Comparison of ENCODE assay signal across 8 cellular contexts in genomic region chr3:58874248-58874741, GRCh38.
DNase-seq lines count a peak whose midpoint lies in the region; ATAC-seq, FAIRE-seq and TF ChIP-seq lines count a peak whose summit lies in the region.

No MANE protein-coding gene starts in this region.

- no peaks in the 10 kb centered on the region for H3K36me3 ChIP-seq in endothelial cell of umbilical vein (ENCODE audit: control insufficient read depth in 2 of 2, extremely low read depth in 1 of 2, insufficient read depth in 2 of 2, low read length in 2 of 2)
- no peaks in the 10 kb centered on the region for H3K36me3 ChIP-seq in neural progenitor cell
- no peaks in the 10 kb centered on the region for H3K36me3 ChIP-seq in heart right ventricle
- H3K36me3 ChIP-seq in CD4-positive, alpha-beta memory T cell (ENCODE audit: insufficient read depth, low read length): no peaks in the 10 kb centered on the region

- no peak for TF ChIP-seq POLR2A in endothelial cell of umbilical vein (IDR thresholded peaks at IDR 0.05; ENCODE audit: low read depth, low read length)

- no peaks in the 10 kb centered on the region for H3K27me3 Mint-ChIP-seq in neural progenitor cell (ENCODE audit: insufficient read depth, low read depth)
- peaks cover 0 to 5% of the 10 kb centered on the region in 2 donors for H3K27me3 Mint-ChIP-seq in CD4-positive, alpha-beta memory T cell

- CTCF ChIA-PET in endothelial cell of umbilical vein (lab: Charles Lee): interaction anchor here (2.2 kb wide), 1 partner anchor 178 kb away, joined by 6 read pairs; no protein-coding TSS in a partner anchor
- CTCF ChIA-PET in CD4-positive, alpha-beta memory T cell (lab: Charles Lee; ENCODE audit: partially characterized antibody): no interaction called here

- peak overlapping the region; percentile 35 for H3K9ac ChIP-seq in endothelial cell of umbilical vein (replicated peaks; ENCODE audit: extremely low read depth, insufficient read depth, low read length)
- H3K9ac ChIP-seq in neural progenitor cell: no peak overlapping the region

- FAIRE-seq in endothelial cell of umbilical vein (lab: Jason Lieb, UNC): peak; percentile 89

- H3K4me1 ChIP-seq in endothelial cell of umbilical vein (ENCODE audit: control insufficient read depth, extremely low read depth, insufficient read depth, low read length) (peaks cover 21% of the 10 kb centered on the region), neural progenitor cell (no peaks in the 10 kb centered on the region), heart right ventricle (no peaks in the 10 kb centered on the region)
- no peaks in the 10 kb centered on the region for H3K4me1 ChIP-seq in CD4-positive, alpha-beta memory T cell (ENCODE audit: insufficient read depth, low read length)

- H3K9me3 ChIP-seq in endothelial cell of umbilical vein (replicated peaks; ENCODE audit: control insufficient read depth, insufficient read depth, low read length) (no peaks in the 10 kb centered on the region), neural progenitor cell (ENCODE audit: low read depth) (no peaks in the 10 kb centered on the region), heart right ventricle (no peaks in the 10 kb centered on the region)
- H3K9me3 ChIP-seq in CD4-positive, alpha-beta memory T cell (ENCODE audit: control insufficient read depth in 1 of 2, low read length in 2 of 2): no peaks in the 10 kb centered on the region

- H3F3A ChIP-seq in neural progenitor cell (ENCODE audit: low read depth): no peaks in the 10 kb centered on the region

- no peaks in the 10 kb centered on the region for H3K9me3 Mint-ChIP-seq in neural progenitor cell
- peaks cover 0 to 2% (median 0%) of the 10 kb centered on the region in 8 donors for H3K9me3 Mint-ChIP-seq in CD4-positive, alpha-beta memory T cell

- H2AFZ ChIP-seq in endothelial cell of umbilical vein (ENCODE audit: low read depth, low read length) (peak overlapping the region; percentile 35), neural progenitor cell (replicated peaks) (no peak overlapping the region)

- no peaks in the 10 kb centered on the region for H3K27me3 ChIP-seq in endothelial cell of umbilical vein (ENCODE audit: control insufficient read depth in 2 of 2, insufficient read depth in 2 of 2, low read length in 2 of 2)
- H3K27me3 ChIP-seq in neural progenitor cell: no peaks in the 10 kb centered on the region
- H3K27me3 ChIP-seq in heart right ventricle: peaks cover 0 to 13% (median 0%) of the 10 kb centered on the region in 7 donors
- no peaks in the 10 kb centered on the region for H3K27me3 ChIP-seq in CD4-positive, alpha-beta memory T cell (ENCODE audit: insufficient read depth, low read length)

- no peak overlapping the region for H3K4me3 Mint-ChIP-seq in neural progenitor cell
- no peak overlapping the region for H3K4me3 Mint-ChIP-seq in CD4-positive, alpha-beta memory T cell

- no TSS peak for BruUV-seq in endothelial cell of umbilical vein (replicated peaks; lab: Mats Ljungman, UMichigan)

- H3K4me3 ChIP-seq in endothelial cell of umbilical vein (replicated peaks in 1 of 3; ENCODE audit: insufficient read depth in 1 of 3, low read depth in 1 of 3, low read length in 3 of 3) (peak overlapping the region in 1 of 3 experiments; percentile 13), neural progenitor cell (no peak overlapping the region), heart right ventricle (no peak overlapping the region)
- no peak overlapping the region for H3K4me3 ChIP-seq in CD4-positive, alpha-beta memory T cell (ENCODE audit: low read length in 2 of 2)

- WGBS in heart right ventricle, 2 donors: 78 to 80% methylated on average over 5 of the region's 5 CpGs

- no peak overlapping the region for H3K27ac Mint-ChIP-seq in neural progenitor cell
- no peak overlapping the region for H3K27ac Mint-ChIP-seq in CD4-positive, alpha-beta memory T cell

- H3K27ac ChIP-seq in endothelial cell of umbilical vein (ENCODE audit: insufficient read depth, low read depth, low read length) (peak overlapping the region; percentile 84), neural progenitor cell (no peak overlapping the region), heart right ventricle (no peak overlapping the region)
- H3K27ac ChIP-seq in CD4-positive, alpha-beta memory T cell (ENCODE audit: low read depth, low read length): no peak overlapping the region

- intact Hi-C loops in endothelial cell of umbilical vein (cut with micrococcal nuclease) (loop anchor here (5.0 kb wide), 1 partner anchor 42 kb away; no protein-coding TSS in a partner anchor), heart right ventricle (cut with DNase I) (no loop called here)
- intact Hi-C loops in CD4-positive, alpha-beta memory T cell (cut with micrococcal nuclease): no loop called here

- dilution Hi-C loops in endothelial cell of umbilical vein (cut with MboI; ENCODE audit: extremely low pct_ligation_motif_present, low sequenced_read_pairs): no loop called here

- TF ChIP-seq CTCF in endothelial cell of umbilical vein (IDR thresholded peaks at IDR 0.05; ENCODE audit: extremely low read depth in 1 of 2, insufficient read depth in 1 of 2, low read depth in 1 of 2, low read length in 2 of 2) (no peak), neural progenitor cell (IDR thresholded peaks at IDR 0.05) (no peak), heart right ventricle (IDR thresholded peaks at IDR 0.05) (no peak)

- H3K9me1 ChIP-seq in endothelial cell of umbilical vein (replicated peaks; ENCODE audit: control insufficient read depth, extremely low read depth, insufficient read depth, low read length): no peaks in the 10 kb centered on the region

- H4K20me1 ChIP-seq in endothelial cell of umbilical vein (replicated peaks; ENCODE audit: control insufficient read depth, extremely low read depth, insufficient read depth, low read length) (no peaks in the 10 kb centered on the region), neural progenitor cell (ENCODE audit: low read depth) (no peaks in the 10 kb centered on the region)

- no peaks in the 10 kb centered on the region for H3K36me3 Mint-ChIP-seq in neural progenitor cell
- H3K36me3 Mint-ChIP-seq in CD4-positive, alpha-beta memory T cell: no peaks in the 10 kb centered on the region

- POLR2A ChIA-PET in endothelial cell of umbilical vein (lab: Charles Lee): no interaction called here
- POLR2A ChIA-PET in CD4-positive, alpha-beta memory T cell (lab: Charles Lee; ENCODE audit: partially characterized antibody): no interaction called here

- H3K4me2 ChIP-seq in endothelial cell of umbilical vein (ENCODE audit: insufficient read depth, low read length): peak overlapping the region; percentile 61
- H3K4me2 ChIP-seq in neural progenitor cell: no peak overlapping the region

- ATAC-seq in GM18511 (IDR thresholded peaks at IDR 0.05; ENCODE audit: unreplicated experiment) (peak; percentile 81), GM21619 (IDR thresholded peaks at IDR 0.05; ENCODE audit: unreplicated experiment) (peak; percentile 62), HG03520 (IDR thresholded peaks at IDR 0.05; ENCODE audit: unreplicated experiment) (peak; percentile 60), heart right ventricle (no peak)

- H3K4me1 Mint-ChIP-seq in neural progenitor cell: no peaks in the 10 kb centered on the region
- peaks cover 0 to 4% (median 1%) of the 10 kb centered on the region in 4 donors for H3K4me1 Mint-ChIP-seq in CD4-positive, alpha-beta memory T cell

- H3K79me2 ChIP-seq in endothelial cell of umbilical vein (ENCODE audit: control insufficient read depth, insufficient read depth, low read length): no peaks in the 10 kb centered on the region
- no peaks in the 10 kb centered on the region for H3K79me2 ChIP-seq in neural progenitor cell (ENCODE audit: low read depth)

- peak; percentile 76 for DNase-seq in endothelial cell of umbilical vein (ENCODE audit: low read depth, low spot score)
- DNase-seq in RKO (ENCODE audit: low spot score): no peak
- DNase-seq in neural progenitor cell (ENCODE audit: low spot score): no peak
- no peak for DNase-seq in heart right ventricle
- DNase-seq in CD4-positive, alpha-beta memory T cell: no peak

TF ChIP-seq in endothelial cell of umbilical vein, 7 proteins besides CTCF, POLR2A, EP300 and RAD21:
- no peak for TF ChIP-seq JUN (IDR thresholded peaks at IDR 0.05; ENCODE audit: borderline replicate concordance, insufficient read depth, insufficient read length, low read depth)
- TF ChIP-seq GATA2 (IDR thresholded peaks at IDR 0.05; ENCODE audit: insufficient read depth, insufficient read length, low read depth, low read length): peak; percentile 27
- TF ChIP-seq MAX (IDR thresholded peaks at IDR 0.05; ENCODE audit: insufficient read depth, insufficient read length): no peak
- TF ChIP-seq POLR2AphosphoS5 (IDR thresholded peaks at IDR 0.05; ENCODE audit: insufficient read depth, low read depth, low read length): peak; percentile 25
- peak; percentile 74 for TF ChIP-seq FOS (IDR thresholded peaks at IDR 0.05; ENCODE audit: borderline replicate concordance, insufficient read depth, low read length)
- no peak for TF ChIP-seq MYC (IDR thresholded peaks at IDR 0.05; ENCODE audit: low read depth, low read length)
- TF ChIP-seq EZH2 (IDR thresholded peaks at IDR 0.05; ENCODE audit: borderline replicate concordance, low read depth, low read length, severe bottlenecking): no peak

Comparison
In these comparisons a context has a peak if more than half of its experiments do, and no peak if none do; other contexts are left out.
1. ATAC-seq: peak in GM18511 (single experiment), GM21619 (single experiment) and HG03520 (single experiment); none in heart right ventricle (0 of 8).